In genomic region chr11:113874920-113875413, GRCh38 we compare ENCODE assay signal across 8 cellular contexts. TPM values are rescaled to one million over a fixed set of nuclear protein-coding genes. Genes with fewer than 3 reads are reported as not detected.
A peak's percentile ranks its signal among the peaks of the same experiment; 100 is the strongest.
DNase-seq lines count a peak whose midpoint lies in the region; ATAC-seq and TF ChIP-seq lines count a peak whose summit lies in the region.

No MANE protein-coding gene starts in this region.

- H3K4me3 Mint-ChIP-seq in activated CD4-positive, alpha-beta T cell treated with anti-CD3 and anti-CD28 coated beads for 36 hours: peak overlapping the region; percentile 90
- H3K4me3 Mint-ChIP-seq in dendritic cell treated with granulocyte-macrophage colony-stimulating factor and Interleukin-4, amounts not matched to agents 40 ng/mL and 50 ng/mL, for 4 days: peak overlapping the region; percentile 81

- POLR2A ChIA-PET in activated CD4-positive, alpha-beta T cell treated with anti-CD3 and anti-CD28 coated beads for 36 hours (lab: Charles Lee): no interaction called here

- H3K27ac Mint-ChIP-seq in activated CD4-positive, alpha-beta T cell treated with anti-CD3 and anti-CD28 coated beads for 36 hours: peak overlapping the region; percentile 69
- peak overlapping the region; percentile 99 for H3K27ac Mint-ChIP-seq in dendritic cell treated with granulocyte-macrophage colony-stimulating factor and Interleukin-4, amounts not matched to agents 40 ng/mL and 50 ng/mL, for 4 days

- H3K9me3 ChIP-seq in mucosa of descending colon: no peaks in the 10 kb centered on the region

- H3K4me3 ChIP-seq in mucosa of descending colon: peak overlapping the region; percentile 61

- peak overlapping the region; percentile 56 for H3K27ac ChIP-seq in temporal lobe (ENCODE audit: low read depth, low read length)

- no peak for DNase-seq in activated CD4-positive, alpha-beta T cell treated with anti-CD3 and anti-CD28 coated beads for 36 hours
- DNase-seq in activated CD4-positive, alpha-beta T cell treated with anti-CD3 and anti-CD28 coated beads for 4 hours: no peak
- peak in 1 of 3 donors; percentile 56 for DNase-seq in mucosa of descending colon
- no peak for DNase-seq in SW 1271 (lab: John Stamatoyannopoulos, UW)

- intact Hi-C loops in activated CD4-positive, alpha-beta T cell treated with anti-CD3 and anti-CD28 coated beads for 36 hours (cut with DNase I, micrococcal nuclease): loop anchor here (1.0 to 10.0 kb wide), 12 partner anchors 102 to 1648 kb away; partner anchors contain the start of genes C11orf71 (in 2 of the 2), RBM7 (in 2 of the 2), TTC12 (in 2 of the 2) and ZW10 (in 2 of the 2)
- intact Hi-C loops in dendritic cell treated with granulocyte-macrophage colony-stimulating factor and Interleukin-4, amounts not matched to agents 40 ng/mL and 50 ng/mL, for 4 days (cut with micrococcal nuclease): loop anchor here (1.0 to 5.0 kb wide), 3 partner anchors 102 to 563 kb away; partner anchors contain the start of genes C11orf71, RBM7, TTC12 and ZW10
- intact Hi-C loops in mucosa of descending colon (cut with DNase I, micrococcal nuclease): no loop called here

- no peaks in the 10 kb centered on the region for H3K9me3 Mint-ChIP-seq in activated CD4-positive, alpha-beta T cell treated with anti-CD3 and anti-CD28 coated beads for 36 hours (ENCODE audit: low read depth)
- H3K9me3 Mint-ChIP-seq in dendritic cell treated with granulocyte-macrophage colony-stimulating factor and Interleukin-4, amounts not matched to agents 40 ng/mL and 50 ng/mL, for 4 days: no peaks in the 10 kb centered on the region

- H3K27me3 Mint-ChIP-seq in activated CD4-positive, alpha-beta T cell treated with anti-CD3 and anti-CD28 coated beads for 36 hours: no peaks in the 10 kb centered on the region
- no peaks in the 10 kb centered on the region for H3K27me3 Mint-ChIP-seq in dendritic cell treated with granulocyte-macrophage colony-stimulating factor and Interleukin-4, amounts not matched to agents 40 ng/mL and 50 ng/mL, for 4 days

- peaks cover 45% of the 10 kb centered on the region for H3K4me1 Mint-ChIP-seq in activated CD4-positive, alpha-beta T cell treated with anti-CD3 and anti-CD28 coated beads for 36 hours
- peaks cover 33% of the 10 kb centered on the region for H3K4me1 Mint-ChIP-seq in dendritic cell treated with granulocyte-macrophage colony-stimulating factor and Interleukin-4, amounts not matched to agents 40 ng/mL and 50 ng/mL, for 4 days (ENCODE audit: low read depth)

- TF ChIP-seq CTCF in mucosa of descending colon (IDR thresholded peaks at IDR 0.05): no peak

- peaks cover 9% of the 10 kb centered on the region for H3K4me1 ChIP-seq in mucosa of descending colon (ENCODE audit: low read depth)

- peaks cover 4% of the 10 kb centered on the region for H3K36me3 Mint-ChIP-seq in activated CD4-positive, alpha-beta T cell treated with anti-CD3 and anti-CD28 coated beads for 36 hours (ENCODE audit: low read depth)
- H3K36me3 Mint-ChIP-seq in dendritic cell treated with granulocyte-macrophage colony-stimulating factor and Interleukin-4, amounts not matched to agents 40 ng/mL and 50 ng/mL, for 4 days (ENCODE audit: low read depth): peaks cover 6% of the 10 kb centered on the region

- no peaks in the 10 kb centered on the region for H3K36me3 ChIP-seq in mucosa of descending colon (ENCODE audit: low read depth)

- CTCF ChIA-PET in activated CD4-positive, alpha-beta T cell treated with anti-CD3 and anti-CD28 coated beads for 36 hours (lab: Charles Lee): interaction anchor here (0.9 to 1.0 kb wide), 2 partner anchors 20 to 26 kb away, joined by 3 to 4 read pairs; no protein-coding TSS in a partner anchor

- peak; percentile 76 for ATAC-seq in activated CD4-positive, alpha-beta T cell treated with anti-CD3 and anti-CD28 coated beads for 36 hours
- ATAC-seq in HG02970 (IDR thresholded peaks at IDR 0.05; ENCODE audit: low FRiP score, unreplicated experiment) (peak; percentile 56), mucosa of descending colon (peak; percentile 67)

TF ChIP-seq in PFSK-1, 5 proteins besides CTCF, POLR2A, EP300 and RAD21:
- no peak for TF ChIP-seq FOXP2 (optimal IDR thresholded peaks at IDR 0.05; ENCODE audit: borderline replicate concordance, extremely low read depth, extremely low read length, insufficient read depth)
- TF ChIP-seq SIN3A (IDR thresholded peaks at IDR 0.05; ENCODE audit: borderline replicate concordance, insufficient read depth, low read length): peak; percentile 59; the same call in 1 of the 2 replicates
- no peak for TF ChIP-seq POLR2AphosphoS5 (IDR thresholded peaks at IDR 0.05; ENCODE audit: low read depth, low read length)
- TF ChIP-seq TAF1 (IDR thresholded peaks at IDR 0.05; ENCODE audit: borderline replicate concordance, insufficient read depth, low read length): no peak
- no peak for TF ChIP-seq REST (IDR thresholded peaks at IDR 0.05; ENCODE audit: insufficient read depth in 1 of 2, low read depth in 2 of 2, low read length in 2 of 2)

RNA-seq across cellular contexts. Expression of gene USP28, which starts 0.4 kb away (rescaled TPM):
- total RNA-seq in activated CD4-positive, alpha-beta T cell treated with anti-CD3 and anti-CD28 coated beads for 36 hours: 10 to 100 TPM; 38.6 to 43.9 TPM
- polyA plus RNA-seq in PFSK-1 (2012; ENCODE audit: insufficient read length, low read depth): 15.6 TPM
- total RNA-seq in mucosa of descending colon (10 to 100 TPM; 17.1 to 33.7 (median 20.2) TPM), temporal lobe (19.7 TPM)

RNA-seq across cellular contexts. Expression of gene HTR3B, which starts 29.6 kb away (rescaled TPM):
- total RNA-seq in activated CD4-positive, alpha-beta T cell treated with anti-CD3 and anti-CD28 coated beads for 36 hours: not detected
- polyA plus RNA-seq in PFSK-1 (2012; ENCODE audit: insufficient read length, low read depth): not detected
- total RNA-seq in mucosa of descending colon: not detected
- total RNA-seq in temporal lobe: 0.25 TPM

Comparison
In these comparisons a context has a peak if more than half of its experiments do, and no peak if none do; other contexts are left out.
1. intact Hi-C loops: an anchor here in activated CD4-positive, alpha-beta T cell treated with anti-CD3 and anti-CD28 coated beads for 36 hours (1.0 to 10.0 kb wide) and dendritic cell treated with granulocyte-macrophage colony-stimulating factor and Interleukin-4, amounts not matched to agents 40 ng/mL and 50 ng/mL, for 4 days (1.0 to 5.0 kb wide); none called in mucosa of descending colon.